8 cellular contexts compared by ENCODE assay signal in genomic region chr20:19934792-19935491, GRCh38.
DNase-seq lines count a peak whose midpoint lies in the region; ATAC-seq, FAIRE-seq and TF ChIP-seq lines count a peak whose summit lies in the region.

No MANE protein-coding gene starts in this region.

- H3K4me3 Mint-ChIP-seq in nephron = no peak overlapping the region

- H3K27me3 ChIP-seq in DOHH2 (ENCODE audit: control insufficient read depth, low read length) (peaks cover 12% of the 10 kb centered on the region), H1 (replicated peaks in 1 of 4; ENCODE audit: control insufficient read depth in 3 of 4, extremely low read depth in 1 of 4, insufficient read depth in 3 of 4, low read length in 3 of 4) (no peaks in the 10 kb centered on the region)

- no peak overlapping the region for H4K8ac ChIP-seq in H1 (ENCODE audit: extremely low read depth, insufficient read depth, low read length)

- FAIRE-seq in H1 (lab: Jason Lieb, UNC) = no peak
- no peak for FAIRE-seq in HTR-8/SVneo (lab: Jason Lieb, UNC)

- H4K5ac ChIP-seq in H1 (ENCODE audit: insufficient read length, low read depth, low read length) = no peak overlapping the region

- no peak overlapping the region for H2BK5ac ChIP-seq in H1 (ENCODE audit: low read depth, low read length)

- H3K79me1 ChIP-seq in H1 (ENCODE audit: low read depth, low read length) = no peaks in the 10 kb centered on the region

- no peak overlapping the region for H3K14ac ChIP-seq in H1 (ENCODE audit: insufficient read length)

- peak overlapping the region; percentile 77; the same call in 1 of the 2 replicates for H2AFZ ChIP-seq in H1 (ENCODE audit: low read length)

- no peaks in the 10 kb centered on the region for H3K23me2 ChIP-seq in H1 (ENCODE audit: low read depth, low read length)

- H3K18ac ChIP-seq in H1 (ENCODE audit: extremely low read depth, low read length) = no peak overlapping the region

- peaks cover 50% of the 10 kb centered on the region for H3K4me1 Mint-ChIP-seq in nephron

- POLR2A ChIA-PET in H1 (lab: Charles Lee; ENCODE audit: partially characterized antibody) = interaction anchor here (1.8 kb wide), 1 partner anchor 96 kb away, joined by 5 read pairs; no protein-coding TSS in a partner anchor

- no peaks in the 10 kb centered on the region for H3K9me2 ChIP-seq in DOHH2 (replicated peaks; ENCODE audit: control insufficient read depth, low read length)

- DNase-seq in NCI-H2227 (lab: John Stamatoyannopoulos, UW; ENCODE audit: unreplicated experiment) = peak; percentile 55
- DNase-seq in H1 (ENCODE audit: low read depth in 1 of 2, low spot score in 2 of 2) = no peak
- no peak for DNase-seq in GM19238 (ENCODE audit: insufficient read length, low spot score)
- DNase-seq in HTR-8/SVneo (ENCODE audit: insufficient read length, low spot score) = no peak

- H2BK120ac ChIP-seq in H1 (replicated peaks; ENCODE audit: low read depth, low read length) = no peak overlapping the region

- H2BK12ac ChIP-seq in H1 (ENCODE audit: low read depth, low read length) = no peak overlapping the region

- H4K91ac ChIP-seq in H1 (replicated peaks; ENCODE audit: insufficient read length, low read length) = no peak overlapping the region

- CTCF ChIA-PET in H1 (lab: Charles Lee; ENCODE audit: partially characterized antibody) = interaction anchor here (1.5 kb wide), 1 partner anchor 146 kb away, joined by 4 read pairs; no protein-coding TSS in a partner anchor

- H3K4ac ChIP-seq in H1 (replicated peaks; ENCODE audit: insufficient read length, low read depth, low read length) = no peak overlapping the region

- H2BK20ac ChIP-seq in H1 (ENCODE audit: low read length) = no peak overlapping the region

- H3K27ac Mint-ChIP-seq in nephron = peak overlapping the region; percentile 24 to 78 (median 60)

- no peaks in the 10 kb centered on the region for H3K9me3 Mint-ChIP-seq in nephron

- H2BK15ac ChIP-seq in H1 (ENCODE audit: low read length) = no peak overlapping the region

- WGBS in H1 (ENCODE audit: extremely low coverage in 1 of 2, insufficient coverage in 1 of 2, insufficient read length in 1 of 2, insufficient replicate concordance in 2 of 2, low coverage in 1 of 2, low lambda C conversion rate in 2 of 2, missing lambda C conversion rate in 1 of 2), 2 experiments = 93% methylated on average over 13 of the region's 13 CpGs; no CpG with 5 or more reads in 1 of the 2 experiments

- H3K36me3 ChIP-seq in DOHH2 (ENCODE audit: control insufficient read depth, low read length) = no peaks in the 10 kb centered on the region
- no peaks in the 10 kb centered on the region for H3K36me3 ChIP-seq in H1 (ENCODE audit: control insufficient read depth in 2 of 4, insufficient read depth in 4 of 4, low read length in 3 of 4)

- no peaks in the 10 kb centered on the region for H3F3A ChIP-seq in DOHH2 (ENCODE audit: control insufficient read depth, insufficient read depth)

- TF ChIP-seq EP300 in H1 (IDR thresholded peaks at IDR 0.05; ENCODE audit: borderline replicate concordance in 1 of 2, low read depth in 2 of 2, low read length in 2 of 2) = no peak

- peaks cover 21% of the 10 kb centered on the region for H3K36me3 Mint-ChIP-seq in nephron (ENCODE audit: low read depth)

- no peak overlapping the region for H3K27ac ChIP-seq in DOHH2 (ENCODE audit: low read depth, low read length)
- no peak overlapping the region for H3K27ac ChIP-seq in H1 (ENCODE audit: low read depth, low read length)

- no peak overlapping the region for H3K56ac ChIP-seq in H1 (replicated peaks; ENCODE audit: insufficient read length, low read depth, low read length)

- H4K20me1 ChIP-seq in DOHH2 (ENCODE audit: control insufficient read depth, insufficient read depth, low read depth, low read length) (no peaks in the 10 kb centered on the region), H1 (replicated peaks in 1 of 2; ENCODE audit: control insufficient read depth in 1 of 2, insufficient read depth in 2 of 2, low read length in 2 of 2) (no peaks in the 10 kb centered on the region)

- H3K27me3 Mint-ChIP-seq in nephron (ENCODE audit: low read depth) = no peaks in the 10 kb centered on the region

- H3K4me2 ChIP-seq in DOHH2 (ENCODE audit: low read length) (peak overlapping the region; percentile 54), H1 (ENCODE audit: insufficient read depth in 1 of 2, low read depth in 2 of 2, low read length in 2 of 2) (no peak overlapping the region)

- TF ChIP-seq CTCF in DOHH2 (IDR thresholded peaks at IDR 0.05; ENCODE audit: low read depth, low read length, poor library complexity, severe bottlenecking) = no peak
- TF ChIP-seq CTCF in H1 (IDR thresholded peaks at IDR 0.05; ENCODE audit: control extremely low read depth in 1 of 3, insufficient read depth in 1 of 3, low read depth in 1 of 3, low read length in 3 of 3) = no peak
- no peak for TF ChIP-seq CTCF in nephron (IDR thresholded peaks at IDR 0.05; ENCODE audit: unreplicated experiment in 3 of 3)

- no peaks in the 10 kb centered on the region for H3K79me2 ChIP-seq in DOHH2 (ENCODE audit: control insufficient read depth, low read length)
- H3K79me2 ChIP-seq in H1 (ENCODE audit: control insufficient read depth in 1 of 2, insufficient read depth in 2 of 2, low read length in 2 of 2) = no peaks in the 10 kb centered on the region

- H3K4me3 ChIP-seq in DOHH2 (ENCODE audit: low read length) (peak overlapping the region; percentile 32; the same call in 1 of the 2 replicates), H1 (ENCODE audit: extremely low read depth in 1 of 4, insufficient read depth in 2 of 4, low read depth in 3 of 4, low read length in 4 of 4) (no peak overlapping the region)

- no peak overlapping the region for H2AK5ac ChIP-seq in H1 (ENCODE audit: low read depth, low read length)

- H3K9me3 ChIP-seq in DOHH2 (ENCODE audit: control insufficient read depth, insufficient read depth, low read length) (no peaks in the 10 kb centered on the region), H1 (ENCODE audit: insufficient read depth in 2 of 2, low read depth in 1 of 2, low read length in 1 of 2) (no peaks in the 10 kb centered on the region)

- TF ChIP-seq POLR2A in H1 (IDR thresholded peaks at IDR 0.05; ENCODE audit: control extremely low read depth in 1 of 2, low read depth in 2 of 2, low read length in 2 of 2) = no peak
- no peak for TF ChIP-seq POLR2A in GM18505 (IDR thresholded peaks at IDR 0.05; ENCODE audit: borderline replicate concordance, extremely low read depth, insufficient read depth, insufficient read length)

- no peak overlapping the region for H3K9ac ChIP-seq in H1 (replicated peaks in 1 of 4; ENCODE audit: extremely low read depth in 1 of 4, low read depth in 3 of 4, low read length in 3 of 4)

- no peak for TF ChIP-seq RAD21 in H1 (IDR thresholded peaks at IDR 0.05 in 1 of 2, conservative IDR thresholded peaks at IDR 0.05 in 1 of 2; ENCODE audit: low read depth in 2 of 2, low read length in 2 of 2)

- H3K4me1 ChIP-seq in DOHH2 (ENCODE audit: control insufficient read depth, low read length) (peaks cover 7% of the 10 kb centered on the region), H1 (replicated peaks in 1 of 4; ENCODE audit: control insufficient read depth in 3 of 4, insufficient read depth in 4 of 4, low read length in 3 of 4) (peaks cover 0 to 8% (median 2%) of the 10 kb centered on the region in 4 experiments; a peak in 5 of 7 replicates)

- no peak for ATAC-seq in GM18505 (IDR thresholded peaks at IDR 0.05; ENCODE audit: unreplicated experiment)
- ATAC-seq in GM19035 (IDR thresholded peaks at IDR 0.05; ENCODE audit: unreplicated experiment) = no peak

- H3K23ac ChIP-seq in H1 (ENCODE audit: insufficient read length) = no peak overlapping the region

TF ChIP-seq in H1, 55 proteins besides CTCF, POLR2A, EP300 and RAD21:
- TF ChIP-seq MAFK (IDR thresholded peaks at IDR 0.05; ENCODE audit: low read depth, low read length) (no peak), SAP30 (IDR thresholded peaks at IDR 0.05; ENCODE audit: insufficient read depth, insufficient replicate concordance, low read length) (no peak), TBP (IDR thresholded peaks at IDR 0.05; ENCODE audit: low read depth, low read length) (no peak)
